Comparison of ENCODE assay signal across 8 cellular contexts in genomic region chr1:179025125-179025974, GRCh38. TPM values are rescaled to one million over a fixed set of nuclear protein-coding genes. Genes with fewer than 3 reads are reported as not detected.
DNase-seq lines count a peak whose midpoint lies in the region; ATAC-seq and TF ChIP-seq lines count a peak whose summit lies in the region.

Gene FAM20B, plus strand, starts transcription at chr1:179025894. Its CDS starts 17,954 bp downstream, at chr1:179043848.

- H3K4me1 Mint-ChIP-seq in chondrocyte (ENCODE audit: low read depth), result peaks cover 21% of the 10 kb centered on the region

- H3K27me3 ChIP-seq in kidney epithelial cell (ENCODE audit: control insufficient read depth, insufficient read depth, low read length), result no peaks in the 10 kb centered on the region

- peak within 1 kb of the TSS; percentile 85 for H3K27ac Mint-ChIP-seq in chondrocyte (ENCODE audit: unreplicated experiment)

- TF ChIP-seq CTCF in AG10803 (conservative IDR thresholded peaks at IDR 0.05; ENCODE audit: low read length) (no peak; the same call in 1 of the 2 replicates), chondrocyte (IDR thresholded peaks at IDR 0.05) (peak; percentile 16), kidney epithelial cell (IDR thresholded peaks at IDR 0.05; ENCODE audit: insufficient read depth, low read length, poor library complexity, severe bottlenecking) (no peak)

- peak within 1 kb of the TSS; percentile 85 for H3K4me3 Mint-ChIP-seq in chondrocyte (ENCODE audit: unreplicated experiment)

- no peaks in the 10 kb centered on the region for H3K9me3 Mint-ChIP-seq in chondrocyte (ENCODE audit: low read depth)

- peak; percentile 81 for ATAC-seq in HG03432 (IDR thresholded peaks at IDR 0.05; ENCODE audit: unreplicated experiment)

- no peaks in the 10 kb centered on the region for H3K27me3 Mint-ChIP-seq in chondrocyte (ENCODE audit: low read depth)

- H3K36me3 ChIP-seq in kidney epithelial cell (ENCODE audit: control insufficient read depth, insufficient read depth, low read length), result no peaks in the 10 kb centered on the region

- H3K36me3 Mint-ChIP-seq in chondrocyte (ENCODE audit: low read depth), result no peaks in the 10 kb centered on the region

- DNase-seq in AG10803 (ENCODE audit: low read depth) (peak; percentile 92), GM19238 (ENCODE audit: insufficient read length, low spot score) (peak; percentile 96), NCI-H510A treated with DMSO at 0.1 percent for 48 hours (lab: John Stamatoyannopoulos, UW) (peak; percentile 83), chondrocyte (ENCODE audit: low spot score) (peak; percentile 97), kidney epithelial cell (ENCODE audit: low read depth) (peak; percentile 65)
- peak; percentile 87 to 89 for DNase-seq in activated CD4-positive, alpha-beta T cell treated with anti-CD3 and anti-CD28 coated beads for 4 hours
- DNase-seq in stimulated activated CD4-positive, alpha-beta T cell treated with anti-CD3 and anti-CD28 coated beads, Interleukin-15, amount 100 ng/mL, for 1 hour (ENCODE audit: low read depth in 1 of 2, low spot score in 1 of 2), result peak; percentile 80 to 89

- H3K4me3 ChIP-seq in AG10803 (ENCODE audit: low read length), result peak within 1 kb of the TSS; percentile 79
- peak within 1 kb of the TSS; percentile 90 for H3K4me3 ChIP-seq in kidney epithelial cell (ENCODE audit: low read depth, low read length)

RNA-seq across cellular contexts. Expression of gene FAM20B, which starts in this region (rescaled TPM):
- total RNA-seq in chondrocyte (33.7 to 38.2 TPM (median 37.3 TPM) in 3 replicates), kidney epithelial cell (21.2 and 27.5 TPM in 2 replicates)

Comparison
In these comparisons a context has a peak if more than half of its experiments do, and no peak if none do; other contexts are left out.
1. Peak in every context shown above with its lines: DNase-seq, ATAC-seq and H3K4me3 ChIP-seq.